ENCODE assay signal across 8 cellular contexts in genomic region chr4:122733805-122734155, GRCh38. TPM values are rescaled to one million over a fixed set of nuclear protein-coding genes. Genes with fewer than 3 reads are reported as not detected.
DNase-seq lines count a peak whose midpoint lies in the region; ATAC-seq, FAIRE-seq and TF ChIP-seq lines count a peak whose summit lies in the region.

No MANE protein-coding gene starts in this region.

- H3K9me3 Mint-ChIP-seq in activated naive CD8-positive, alpha-beta T cell treated with anti-CD3 and anti-CD28 coated beads, Interleukin-2, amount 50 U/mL, for 24 hours = no peaks in the 10 kb centered on the region

- H3K4me3 ChIP-seq in cardiac muscle cell (peak overlapping the region; percentile 48), heart left ventricle (peak overlapping the region in 6 of 12 donors; percentile 4 to 89 (median 72)), transverse colon (peak overlapping the region in 2 of 4 donors; percentile 73 to 91)

- in situ Hi-C loops in transverse colon (cut with MboI; ENCODE audit: low pct_ligation_motif_present in 1 of 4, low pct_unique_long_range_greater_than_20kb in 1 of 4, low sequenced_read_pairs in 3 of 4) = no loop called here

- H3K4me1 Mint-ChIP-seq in activated naive CD8-positive, alpha-beta T cell treated with anti-CD3 and anti-CD28 coated beads, Interleukin-2, amount 50 U/mL, for 24 hours = peaks cover 12% of the 10 kb centered on the region

- TF ChIP-seq CTCF in cardiac muscle cell (IDR thresholded peaks at IDR 0.05; ENCODE audit: low read depth, low read length) (no peak), heart left ventricle (IDR thresholded peaks at IDR 0.05) (no peak), transverse colon (IDR thresholded peaks at IDR 0.05) (no peak)

- H3K27me3 ChIP-seq in cardiac muscle cell = no peaks in the 10 kb centered on the region
- H3K27me3 ChIP-seq in heart left ventricle = no peaks in the 10 kb centered on the region
- no peaks in the 10 kb centered on the region for H3K27me3 ChIP-seq in transverse colon

- no peak overlapping the region for H3K27ac Mint-ChIP-seq in activated naive CD8-positive, alpha-beta T cell treated with anti-CD3 and anti-CD28 coated beads, Interleukin-2, amount 50 U/mL, for 24 hours

- intact Hi-C loops in heart left ventricle (cut with DNase I) = loop anchor here in 3 of 10 donors (5.0 kb wide), 1 partner anchor 189 kb away; the partner anchor contains the start of gene NUDT6 (in 3 of the 3)
- intact Hi-C loops in transverse colon (cut with DNase I; ENCODE audit: low total_unique reads) = no loop called here

- no peak for TF ChIP-seq EP300 in transverse colon (IDR thresholded peaks at IDR 0.05; ENCODE audit: low read depth)

- H3K4me1 ChIP-seq in cardiac muscle cell (ENCODE audit: low read depth) (peaks cover 14% of the 10 kb centered on the region), heart left ventricle (peaks cover 0 to 21% (median 11%) of the 10 kb centered on the region in 12 donors), transverse colon (peaks cover 2 to 19% (median 14%) of the 10 kb centered on the region in 4 donors)

- H3K9me3 ChIP-seq in cardiac muscle cell (ENCODE audit: low read depth) (no peaks in the 10 kb centered on the region), heart left ventricle (peaks cover 0 to 12% (median 0%) of the 10 kb centered on the region in 12 donors), transverse colon (no peaks in the 10 kb centered on the region)

- DNase-seq in cardiac muscle cell (ENCODE audit: low read depth in 1 of 2, low spot score in 1 of 2) (peak in 1 of 2 donors; percentile 13), heart left ventricle (no peak), kidney glomerular epithelial cell (lab: John Stamatoyannopoulos, UW) (peak; percentile 38), transverse colon (no peak), GM12891 (ENCODE audit: insufficient read length, low spot score) (no peak), SW 1271 (lab: John Stamatoyannopoulos, UW) (no peak)
- DNase-seq in activated naive CD8-positive, alpha-beta T cell treated with anti-CD3 and anti-CD28 coated beads, Interleukin-2, amount 50 U/mL, for 24 hours = no peak

- peak overlapping the region; percentile 94 for H3K4me3 Mint-ChIP-seq in activated naive CD8-positive, alpha-beta T cell treated with anti-CD3 and anti-CD28 coated beads, Interleukin-2, amount 50 U/mL, for 24 hours

- no peak for FAIRE-seq in GM12891 (lab: Jason Lieb, UNC)

- TF ChIP-seq POLR2A in heart left ventricle (IDR thresholded peaks at IDR 0.05) (no peak), transverse colon (IDR thresholded peaks at IDR 0.05) (no peak), GM12891 (IDR thresholded peaks at IDR 0.05; ENCODE audit: low read depth, low read length) (no peak)

- no peaks in the 10 kb centered on the region for H3K27me3 Mint-ChIP-seq in activated naive CD8-positive, alpha-beta T cell treated with anti-CD3 and anti-CD28 coated beads, Interleukin-2, amount 50 U/mL, for 24 hours

- WGBS in heart left ventricle, 4 donors = 87 to 95% (median 93%) methylated on average over 1 of the region's 1 CpG
- WGBS in transverse colon (ENCODE audit: low coverage in 1 of 2), 2 donors = 74 to 100% methylated on average over 1 of the region's 1 CpG

- H3K36me3 Mint-ChIP-seq in activated naive CD8-positive, alpha-beta T cell treated with anti-CD3 and anti-CD28 coated beads, Interleukin-2, amount 50 U/mL, for 24 hours (ENCODE audit: low read depth) = peaks cover 1% of the 10 kb centered on the region

- H3K27ac ChIP-seq in cardiac muscle cell = peak overlapping the region; percentile 84
- peak overlapping the region in 3 of 12 donors; percentile 23 to 89 (median 29) for H3K27ac ChIP-seq in heart left ventricle
- peak overlapping the region; percentile 90 to 97 (median 94) for H3K27ac ChIP-seq in transverse colon

- H3K36me3 ChIP-seq in cardiac muscle cell (no peaks in the 10 kb centered on the region), heart left ventricle (peaks cover 0 to 6% (median 0%) of the 10 kb centered on the region in 9 donors), transverse colon (no peaks in the 10 kb centered on the region)

- ATAC-seq in heart left ventricle = no peak
- ATAC-seq in activated naive CD8-positive, alpha-beta T cell treated with anti-CD3 and anti-CD28 coated beads, Interleukin-2, amount 50 U/mL, for 24 hours = no peak
- no peak for ATAC-seq in HG02759 (IDR thresholded peaks at IDR 0.05; ENCODE audit: unreplicated experiment)

TF ChIP-seq in GM12891, 5 proteins besides CTCF, POLR2A, EP300 and RAD21:
- TF ChIP-seq POU2F2 (IDR thresholded peaks at IDR 0.05; ENCODE audit: low read depth, low read length) (no peak), POLR2AphosphoS5 (IDR thresholded peaks at IDR 0.05; ENCODE audit: low read depth, low read length) (no peak), PAX5 (IDR thresholded peaks at IDR 0.05; ENCODE audit: insufficient read depth, low read length, severe bottlenecking) (no peak), SPI1 (IDR thresholded peaks at IDR 0.05; ENCODE audit: low read depth, low read length) (no peak), TAF1 (IDR thresholded peaks at IDR 0.05; ENCODE audit: low read depth, low read length) (no peak)
TF ChIP-seq in GM12891: peak in this region for 0.

RNA-seq across cellular contexts. Expression of gene BBS12, which starts 1.3 kb away (rescaled TPM):
- 3.2 and 4.9 TPM in 2 replicates for total RNA-seq in cardiac muscle cell
- polyA plus RNA-seq in cardiac muscle cell = 7.4 and 9.9 TPM in 2 replicates
- 10 to 100 TPM in 2 of 9 donors, 1 to 10 TPM in 7; 3.4 to 11.9 (median 6.8) TPM for total RNA-seq in heart left ventricle
- polyA plus RNA-seq in heart left ventricle = 1 to 10 TPM; 1.1 to 8.7 TPM
- total RNA-seq in transverse colon = 1 to 10 TPM in 3 of 4 donors, under 1 TPM in 1; 0.60 to 6.0 (median 3.3) TPM
- polyA plus RNA-seq in GM12891 (2012; ENCODE audit: low read depth, missing spikeins) = 0.37 TPM
